In genomic region chr6:147195987-147196386, GRCh38 we compare ENCODE assay signal across 11 cellular contexts.
"Had no signal": no experiment of that assay in that cellular context is flagged by ENCODE, and none has a peak within 500 bp of the region (broad histone marks: within the 10 kb centered on the region; RNA-seq: fewer than 3 reads in every experiment).

No MANE protein-coding gene starts in this region.

- H3K4me3 Mint-ChIP-seq: activated B cell treated with CpG ODN at 0.5 μM for 24 hours; effector memory CD8-positive, alpha-beta T cell; neural crest cell had no signal

- DNase-seq: activated B cell treated with CpG ODN at 0.5 μM for 24 hours; activated CD4-positive, alpha-beta T cell treated with anti-CD3 and anti-CD28 coated beads for 48 hours; amniotic stem cell; effector memory CD8-positive, alpha-beta T cell; left ventricle myocardium superior; T-helper 9 cell; thyroid gland had no signal

- H3K9me3 Mint-ChIP-seq: activated B cell treated with CpG ODN at 0.5 μM for 24 hours; effector memory CD8-positive, alpha-beta T cell; neural crest cell had no signal

- H3K27ac ChIP-seq: cardiac muscle cell, prostate gland, right atrium auricular region, thyroid gland had no signal

- H3K4me1 ChIP-seq: prostate gland, right atrium auricular region, thyroid gland had no signal

- H3K4me3 ChIP-seq: cardiac muscle cell, prostate gland, right atrium auricular region, thyroid gland had no signal

- ATAC-seq: left ventricle myocardium superior had no signal

- H3K9me3 ChIP-seq: prostate gland, right atrium auricular region, thyroid gland had no signal

- H3K27me3 ChIP-seq: cardiac muscle cell, right atrium auricular region, thyroid gland had no signal

- H3K36me3 ChIP-seq: cardiac muscle cell, prostate gland, right atrium auricular region, thyroid gland had no signal

- H3K27ac Mint-ChIP-seq: effector memory CD8-positive, alpha-beta T cell had no signal

- H3K27me3 Mint-ChIP-seq: activated B cell treated with CpG ODN at 0.5 μM for 24 hours; effector memory CD8-positive, alpha-beta T cell had no signal
